In genomic region chr11:27254744-27255446, GRCh38 we compare ENCODE assay signal across 19 cellular contexts.
A peak's percentile ranks its signal among the peaks of the same experiment; 100 is the strongest.
DNase-seq lines count a peak whose midpoint lies in the region; ATAC-seq and TF ChIP-seq lines count a peak whose summit lies in the region.
"Had no signal": no experiment of that assay in that cellular context is flagged by ENCODE, and none has a peak within 500 bp of the region (broad histone marks: within the 10 kb centered on the region; RNA-seq: fewer than 3 reads in every experiment).

No MANE protein-coding gene starts in this region.

- no peak overlapping the region for H3K4me3 Mint-ChIP-seq in osteocyte (ENCODE audit: unreplicated experiment)
- H3K4me3 Mint-ChIP-seq: activated T-helper 17 cell treated with anti-CD3 and anti-CD28 coated beads, Interleukin-2, amount 50 U/mL, for 72 hours; central memory CD8-positive, alpha-beta T cell; nephron progenitor cell; T-cell had no signal

- TF ChIP-seq CTCF in astrocyte of the cerebellum (IDR thresholded peaks at IDR 0.05; ENCODE audit: low read depth, low read length, missing control alignments) (no peak), fibroblast of pulmonary artery (IDR thresholded peaks at IDR 0.05; ENCODE audit: low read length, missing control alignments) (no peak), osteocyte (IDR thresholded peaks at IDR 0.05) (no peak)

- peak overlapping the region; percentile 50 for H3K27ac Mint-ChIP-seq in osteocyte (ENCODE audit: unreplicated experiment)
- H3K27ac Mint-ChIP-seq: activated T-helper 17 cell treated with anti-CD3 and anti-CD28 coated beads, Interleukin-2, amount 50 U/mL, for 72 hours; nephron progenitor cell; T-cell had no signal

- peak; percentile 76 for DNase-seq in GM04504 (ENCODE audit: low read depth)
- peak; percentile 63 for DNase-seq in astrocyte of the cerebellum (ENCODE audit: low read depth)
- peak; percentile 78 for DNase-seq in fibroblast of pulmonary artery (ENCODE audit: low read depth)
- no peak for DNase-seq in osteocyte (ENCODE audit: extremely low spot score, unreplicated experiment)
- no peak for DNase-seq in stimulated activated CD8-positive, alpha-beta memory T cell treated with anti-CD3 and anti-CD28 coated beads, Interleukin-4, amount 100 ng/mL, for 48 hours
- no peak for DNase-seq in NCI-H2107 (lab: John Stamatoyannopoulos, UW)
- DNase-seq: activated CD4-positive, alpha-beta T cell treated with anti-CD3 and anti-CD28 coated beads for 4 hours; effector CD8-positive, alpha-beta T cell; hypothalamus; kidney; NCI-H69; nephron progenitor cell; stimulated activated CD4-positive, alpha-beta T cell treated with anti-CD3 and anti-CD28 coated beads, Interleukin-4, amount 100 ng/mL, for 24 hours; T-cell had no signal

- no peaks in the 10 kb centered on the region for H3K27me3 Mint-ChIP-seq in osteocyte (ENCODE audit: unreplicated experiment)

- no peaks in the 10 kb centered on the region for H3K36me3 Mint-ChIP-seq in osteocyte (ENCODE audit: unreplicated experiment)
- H3K36me3 Mint-ChIP-seq: T-cell had no signal

- no peak for ATAC-seq in GM18520 (IDR thresholded peaks at IDR 0.05; ENCODE audit: unreplicated experiment)
- ATAC-seq in HG02938 (IDR thresholded peaks at IDR 0.05; ENCODE audit: unreplicated experiment), result no peak
- ATAC-seq: activated T-helper 17 cell treated with anti-CD3 and anti-CD28 coated beads, Interleukin-2, amount 50 U/mL, for 72 hours; T-cell had no signal

- H3K9me3 Mint-ChIP-seq in osteocyte (ENCODE audit: unreplicated experiment), result no peaks in the 10 kb centered on the region
- H3K9me3 Mint-ChIP-seq: activated T-helper 17 cell treated with anti-CD3 and anti-CD28 coated beads, Interleukin-2, amount 50 U/mL, for 72 hours; central memory CD8-positive, alpha-beta T cell; T-cell had no signal

- peaks cover 11% of the 10 kb centered on the region for H3K4me1 Mint-ChIP-seq in osteocyte (ENCODE audit: unreplicated experiment)
- H3K4me1 Mint-ChIP-seq: activated T-helper 17 cell treated with anti-CD3 and anti-CD28 coated beads, Interleukin-2, amount 50 U/mL, for 72 hours; central memory CD8-positive, alpha-beta T cell; T-cell had no signal

- no peak overlapping the region for H3K4me3 ChIP-seq in astrocyte of the cerebellum (ENCODE audit: low read depth, low read length)
- H3K4me3 ChIP-seq in fibroblast of pulmonary artery (replicated peaks; ENCODE audit: low read depth, low read length), result no peak overlapping the region
- H3K4me3 ChIP-seq: BLaER1 treated with 17β-estradiol and CSF1 and Interleukin-3, amounts not matched to agents 10 nM and 100 nM had no signal

- in situ Hi-C loops in astrocyte of the cerebellum (cut with HindIII; ENCODE audit: low sequenced_read_pairs), result no loop called here

Comparison
In these comparisons a context has a peak if more than half of its experiments do, and no peak if none do; other contexts are left out.
1. DNase-seq: peak in GM04504 (single experiment), astrocyte of the cerebellum (single experiment) and fibroblast of pulmonary artery (single experiment); none in osteocyte (single experiment), stimulated activated CD8-positive, alpha-beta memory T cell treated with anti-CD3 and anti-CD28 coated beads, Interleukin-4, amount 100 ng/mL, for 48 hours (single experiment) and NCI-H2107 (single experiment).